ENCODE assay signal across 21 cellular contexts in genomic region chr7:94687810-94688209, GRCh38. TPM values are rescaled to one million over a fixed set of nuclear protein-coding genes. Genes with fewer than 3 reads are reported as not detected.
"Had no signal": no experiment of that assay in that cellular context is flagged by ENCODE, and none has a peak within 500 bp of the region (broad histone marks: within the 10 kb centered on the region; RNA-seq: fewer than 3 reads in every experiment).

No MANE protein-coding gene starts in this region.

- H3K9me3 ChIP-seq: esophagus muscularis mucosa, gastrocnemius medialis, heart right ventricle, pancreas, transverse colon had no signal

- H3K27me3 ChIP-seq: dorsolateral prefrontal cortex, esophagus muscularis mucosa, gastrocnemius medialis, heart right ventricle, pancreas, transverse colon had no signal

- H3K36me3 ChIP-seq: esophagus muscularis mucosa, gastrocnemius medialis, heart right ventricle, pancreas, transverse colon, WERI-Rb-1 had no signal

- H3K4me3 ChIP-seq: dorsolateral prefrontal cortex, esophagus muscularis mucosa, gastrocnemius medialis, heart right ventricle, pancreas, SK-N-MC, transverse colon had no signal

- H3K4me1 ChIP-seq: esophagus muscularis mucosa, gastrocnemius medialis, heart right ventricle, pancreas, transverse colon had no signal

- ATAC-seq: activated CD8-positive, alpha-beta T cell treated with anti-CD3 and anti-CD28 coated beads, Interleukin-2, amount 10 ng/mL, durations not matched to agents 7 days and 5 days; gastrocnemius medialis; heart right ventricle; left ventricle myocardium superior; pancreas; T-cell had no signal

- H3K27ac ChIP-seq: dorsolateral prefrontal cortex, esophagus muscularis mucosa, gastrocnemius medialis, heart right ventricle, pancreas, SK-N-MC, transverse colon, WERI-Rb-1 had no signal

- DNase-seq: activated CD4-positive, alpha-beta T cell treated with anti-CD3 and anti-CD28 coated beads for 4 hours; activated CD8-positive, alpha-beta memory T cell treated with anti-CD3 and anti-CD28 coated beads, Interleukin-2, amount 50 U/mL, for 48 hours; activated CD8-positive, alpha-beta T cell treated with anti-CD3 and anti-CD28 coated beads, Interleukin-2, amount 10 ng/mL, durations not matched to agents 7 days and 5 days; activated naive CD4-positive, alpha-beta T cell treated with Interleukin-2 at 50 U/mL for 16 hours; cerebellar nuclear complex; dorsolateral prefrontal cortex; gastrocnemius medialis; heart right ventricle; kidney; left ventricle myocardium superior; pancreas; small intestine; stimulated activated naive CD4-positive, alpha-beta T cell; substantia nigra; T-cell; T1000; transverse colon; WERI-Rb-1 had no signal

RNA-seq across cellular contexts. Expression of gene SGCE, which starts 31.9 kb away (rescaled TPM):
- total RNA-seq: activated CD8-positive, alpha-beta T cell treated with anti-CD3 and anti-CD28 coated beads, Interleukin-2, amount 10 ng/mL, durations not matched to agents 7 days and 5 days; activated T-helper 1 cell treated with anti-CD3 and anti-CD28 coated beads, Interleukin-12 subunit alpha, Interleukin-12 subunit beta, Interleukin-2, Interleukin-4 antibody, amounts not matched to agents 30 ng/mL and 10 ng/mL and 1 ng/mL, durations not matched to agents 14 hours and 24 hours and 36 hours had no signal
